29 cellular contexts compared by ENCODE assay signal in the genomic region with DNA sequence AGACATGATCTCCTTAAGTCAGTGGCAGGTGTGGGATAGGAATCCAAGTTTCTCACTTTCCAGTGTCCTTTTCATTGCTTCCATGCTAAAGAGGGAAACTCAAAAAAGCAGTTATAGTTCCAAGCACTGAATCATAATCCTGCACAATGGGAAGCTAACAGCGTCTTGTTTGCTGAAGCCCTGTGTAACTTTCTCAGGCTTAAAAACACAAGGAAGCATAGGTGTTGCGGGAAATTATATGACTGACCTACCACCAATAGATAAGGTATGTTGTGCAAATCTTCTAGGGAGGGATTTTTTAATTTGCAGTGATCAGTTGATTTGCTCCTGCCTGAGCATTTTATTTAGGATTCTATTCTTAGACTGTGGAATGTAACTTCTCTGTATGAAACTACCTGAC.
"Had no signal": no experiment of that assay in that cellular context is flagged by ENCODE, and none has a peak within 500 bp of the region (broad histone marks: within the 10 kb centered on the region; RNA-seq: fewer than 3 reads in every experiment).

No MANE protein-coding gene starts in this region.

- H3K36me3 ChIP-seq: neutrophil, pancreas, prostate gland, right atrium auricular region, right lobe of liver, sigmoid colon, spleen, suprapubic skin, tibial artery, transverse colon, upper lobe of right lung, uterus had no signal

- H3K4me3 ChIP-seq: pancreas, prostate gland, right atrium auricular region, right lobe of liver, sigmoid colon, smooth muscle cell, spleen, suprapubic skin, testis, tibial artery, transverse colon, upper lobe of right lung, uterus had no signal

- H3K27me3 ChIP-seq: pancreas, right lobe of liver, sigmoid colon, spleen, suprapubic skin, testis, tibial artery, transverse colon, upper lobe of right lung, uterus had no signal

- H3K27ac ChIP-seq: neutrophil, pancreas, prostate gland, right atrium auricular region, right lobe of liver, sigmoid colon, spleen, suprapubic skin, testis, tibial artery, upper lobe of right lung, uterus had no signal

- DNase-seq: naive thymus-derived CD8-positive, alpha-beta T cell; nephron progenitor cell; nucleus accumbens; pancreas; retina; right lobe of liver; sigmoid colon; spleen; stimulated activated CD4-positive, alpha-beta T cell treated with anti-CD3 and anti-CD28 coated beads, Interleukin-12 subunit alpha, Interleukin-12 subunit beta, amount 100 ng/mL, for 4 hours; stimulated activated CD4-positive, alpha-beta T cell treated with anti-CD3 and anti-CD28 coated beads, Interleukin-1b, Interleukin-23, amount 100 ng/mL, for 48 hours; stimulated activated CD4-positive, alpha-beta T cell treated with anti-CD3 and anti-CD28 coated beads, Interleukin-4, amount 100 ng/mL, for 1 hour; stimulated activated CD4-positive, alpha-beta T cell treated with anti-CD3 and anti-CD28 coated beads, Interleukin-4, amount 100 ng/mL, for 4 hours; stimulated activated CD8-positive, alpha-beta memory T cell treated with anti-CD3 and anti-CD28 coated beads, Interleukin-4, amount 100 ng/mL, for 48 hours; stimulated activated naive CD4-positive, alpha-beta T cell; stimulated activated naive CD8-positive, alpha-beta T cell treated with anti-CD3 and anti-CD28 coated beads, Interleukin-15, amount 100 ng/mL, for 72 hours; stimulated activated naive CD8-positive, alpha-beta T cell treated with anti-CD3 and anti-CD28 coated beads, Interleukin-15, Interleukin-2, amounts not matched to agents 100 U/mL and 50 U/mL, for 24 hours; substantia nigra; testis; tibial artery; transverse colon; upper lobe of right lung; uterus had no signal

- H3K9me3 ChIP-seq: neutrophil, pancreas, prostate gland, right atrium auricular region, right lobe of liver, sigmoid colon, spleen, suprapubic skin, testis, tibial artery, transverse colon, upper lobe of right lung, uterus had no signal

- H3K4me1 ChIP-seq: pancreas, prostate gland, right atrium auricular region, sigmoid colon, spleen, suprapubic skin, testis, tibial artery, upper lobe of right lung, uterus had no signal

- ATAC-seq: naive thymus-derived CD8-positive, alpha-beta T cell; natural killer cell treated with Interleukin-12 subunit alpha and Interleukin-12 subunit beta and Interleukin-15 and Interleukin-18, amount 100 ng/mL, for 72 hours; pancreas; right lobe of liver; stimulated activated memory B cell treated with anti-CD40 and anti-IgM and Interleukin-4, amounts not matched to agents 10 μg/mL and 1 μg/mL and 100 μg/mL, for 72 hours; stimulated activated naive CD8-positive, alpha-beta T cell treated with anti-CD3 and anti-CD28 coated beads, Interleukin-15, amount 100 ng/mL, for 72 hours; stimulated activated naive CD8-positive, alpha-beta T cell treated with anti-CD3 and anti-CD28 coated beads, Interleukin-15, Interleukin-2, amounts not matched to agents 100 U/mL and 50 U/mL, for 24 hours; upper lobe of right lung had no signal

- H3K4me2 ChIP-seq: smooth muscle cell had no signal
